Comparison of ENCODE assay signal across 15 cellular contexts in the genomic region with DNA sequence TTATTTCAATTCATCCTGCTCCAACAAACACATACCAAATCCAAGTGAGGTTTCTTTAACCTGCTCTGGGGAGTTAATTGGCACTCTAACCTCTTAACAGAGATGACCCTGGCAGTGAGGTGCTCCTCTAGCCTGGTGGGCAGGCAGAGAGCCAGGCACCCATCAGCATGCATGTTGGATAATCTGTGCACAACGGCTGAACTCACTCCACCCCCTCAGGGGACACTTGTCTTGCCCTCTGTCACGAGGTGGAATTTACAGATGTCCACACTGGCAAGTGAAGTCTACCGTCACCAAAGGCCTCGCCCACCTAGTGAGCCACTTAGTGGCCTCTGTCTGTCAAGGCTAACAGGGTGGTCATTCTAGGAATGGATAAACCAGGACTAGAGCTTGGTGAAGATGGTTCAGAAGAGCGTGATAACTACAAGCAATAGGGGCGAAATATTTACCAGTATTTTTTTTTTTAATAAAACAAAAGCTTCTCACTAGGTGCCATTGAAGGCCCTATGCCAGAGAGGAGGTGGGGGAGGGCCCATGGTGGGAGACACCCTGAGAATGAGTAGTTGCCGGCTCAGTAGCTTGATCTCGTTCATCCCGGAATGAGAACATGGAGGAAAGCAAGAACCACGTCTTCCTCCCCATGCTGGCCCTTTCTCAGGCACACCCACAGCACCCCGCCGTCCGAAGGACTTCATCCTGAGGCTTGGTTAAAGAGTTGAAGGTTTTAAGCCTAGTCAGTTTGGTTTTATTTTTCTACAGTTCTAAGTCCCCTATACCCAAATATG. TPM values are rescaled to one million over a fixed set of nuclear protein-coding genes. Genes with fewer than 3 reads are reported as not detected.
DNase-seq lines count a peak whose midpoint lies in the region; ATAC-seq, FAIRE-seq and TF ChIP-seq lines count a peak whose summit lies in the region.
"Had no signal": no experiment of that assay in that cellular context is flagged by ENCODE, and none has a peak within 500 bp of the region (broad histone marks: within the 10 kb centered on the region; RNA-seq: fewer than 3 reads in every experiment).

No MANE protein-coding gene starts in this region.

- no peaks in the 10 kb centered on the region for H3K27me3 ChIP-seq in ascending aorta
- no peaks in the 10 kb centered on the region for H3K27me3 ChIP-seq in trophoblast cell (ENCODE audit: insufficient read depth, low read length)
- H3K27me3 ChIP-seq: adrenal gland had no signal

- H3K4me3 ChIP-seq in ascending aorta (no peak overlapping the region), trophoblast cell (ENCODE audit: low read depth, low read length) (peak overlapping the region; percentile 33)
- H3K4me3 ChIP-seq: adrenal gland had no signal

- no peaks in the 10 kb centered on the region for H3K9me3 ChIP-seq in ascending aorta
- peaks cover 3% of the 10 kb centered on the region for H3K9me3 ChIP-seq in trophoblast cell (ENCODE audit: insufficient read depth, low read depth, low read length)
- H3K9me3 ChIP-seq: adrenal gland had no signal

- H3K18ac ChIP-seq in trophoblast cell (ENCODE audit: low read length): no peak overlapping the region

- FAIRE-seq in HTR-8/SVneo (lab: Jason Lieb, UNC): peak; percentile 40
- FAIRE-seq: H54 had no signal

- H3K4me1 ChIP-seq in ascending aorta (peaks cover 0 to 9% of the 10 kb centered on the region in 2 donors), trophoblast cell (ENCODE audit: control insufficient read depth in 1 of 2, insufficient read depth in 2 of 2, low read length in 2 of 2) (peaks cover 3% of the 10 kb centered on the region in 2 experiments)

- H4K91ac ChIP-seq in trophoblast cell (ENCODE audit: low read depth, low read length): no peak overlapping the region

- H3K4me3 Mint-ChIP-seq in activated CD4-positive, alpha-beta T cell treated with anti-CD3 and anti-CD28 coated beads, Interleukin-2, amount 10 ng/mL, durations not matched to agents 24 days and 14 days: peak overlapping the region; percentile 92
- H3K4me3 Mint-ChIP-seq: dendritic cell treated with granulocyte-macrophage colony-stimulating factor and Interleukin-4, amounts not matched to agents 40 ng/mL and 50 ng/mL, for 4 days had no signal

- no peak overlapping the region for H3K9ac ChIP-seq in trophoblast cell (ENCODE audit: low read length)
- H3K9ac ChIP-seq: KMS-11 had no signal

- peaks cover 79% of the 10 kb centered on the region for H3K4me1 Mint-ChIP-seq in activated CD4-positive, alpha-beta T cell treated with anti-CD3 and anti-CD28 coated beads, Interleukin-2, amount 10 ng/mL, durations not matched to agents 24 days and 14 days

- ATAC-seq in HG03439 (IDR thresholded peaks at IDR 0.05; ENCODE audit: unreplicated experiment): no peak
- ATAC-seq in GM21390 (IDR thresholded peaks at IDR 0.05; ENCODE audit: unreplicated experiment): no peak
- ATAC-seq: PC-3 had no signal

- peak overlapping the region; percentile 54 to 65 for H3K27ac ChIP-seq in ascending aorta
- no peak overlapping the region for H3K27ac ChIP-seq in trophoblast cell (ENCODE audit: low read depth, low read length)
- H3K27ac ChIP-seq: KMS-11 had no signal

- no peaks in the 10 kb centered on the region for H3K9me3 Mint-ChIP-seq in activated CD4-positive, alpha-beta T cell treated with anti-CD3 and anti-CD28 coated beads, Interleukin-2, amount 10 ng/mL, durations not matched to agents 24 days and 14 days
- H3K9me3 Mint-ChIP-seq: dendritic cell treated with granulocyte-macrophage colony-stimulating factor and Interleukin-4, amounts not matched to agents 40 ng/mL and 50 ng/mL, for 4 days had no signal

- no peak overlapping the region for H2BK5ac ChIP-seq in trophoblast cell (ENCODE audit: low read depth, low read length, poor library complexity)

- peak overlapping the region; percentile 98 for H3K27ac Mint-ChIP-seq in activated CD4-positive, alpha-beta T cell treated with anti-CD3 and anti-CD28 coated beads, Interleukin-2, amount 10 ng/mL, durations not matched to agents 24 days and 14 days
- H3K27ac Mint-ChIP-seq: dendritic cell treated with granulocyte-macrophage colony-stimulating factor and Interleukin-4, amounts not matched to agents 40 ng/mL and 50 ng/mL, for 4 days had no signal

- no peak for DNase-seq in activated CD4-positive, alpha-beta T cell treated with anti-CD3 and anti-CD28 coated beads, Interleukin-2, amount 10 ng/mL, durations not matched to agents 24 days and 14 days
- DNase-seq in activated CD4-positive, alpha-beta T cell treated with anti-CD3 and anti-CD28 coated beads, Interleukin-2, amount 50 U/mL, for 4 hours: no peak
- DNase-seq in HTR-8/SVneo (ENCODE audit: insufficient read length, low spot score): no peak
- DNase-seq in ascending aorta (ENCODE audit: low spot score in 2 of 2): no peak
- DNase-seq in trophoblast cell: no peak
- DNase-seq in NCI-H2171 (lab: John Stamatoyannopoulos, UW): no peak
- DNase-seq: NCI-H1417, NCI-H446, PC-3 had no signal

- H3K79me1 ChIP-seq in trophoblast cell (ENCODE audit: low read length): no peaks in the 10 kb centered on the region

- no peaks in the 10 kb centered on the region for H3K27me3 Mint-ChIP-seq in activated CD4-positive, alpha-beta T cell treated with anti-CD3 and anti-CD28 coated beads, Interleukin-2, amount 10 ng/mL, durations not matched to agents 24 days and 14 days
- H3K27me3 Mint-ChIP-seq: dendritic cell treated with granulocyte-macrophage colony-stimulating factor and Interleukin-4, amounts not matched to agents 40 ng/mL and 50 ng/mL, for 4 days had no signal

- no CpG with 5 or more reads among the region's 13 CpGs for WGBS in trophoblast cell (ENCODE audit: extremely low coverage, insufficient coverage, insufficient read length)

- TF ChIP-seq CTCF in ascending aorta (IDR thresholded peaks at IDR 0.05): no peak

- no peak overlapping the region for H2BK12ac ChIP-seq in trophoblast cell (ENCODE audit: low read length)

- no peak overlapping the region for H4K12ac ChIP-seq in trophoblast cell (ENCODE audit: low read depth, low read length)

- peaks cover 62% of the 10 kb centered on the region for H3K36me3 Mint-ChIP-seq in activated CD4-positive, alpha-beta T cell treated with anti-CD3 and anti-CD28 coated beads, Interleukin-2, amount 10 ng/mL, durations not matched to agents 24 days and 14 days (ENCODE audit: low read depth)

- H2AFZ ChIP-seq in trophoblast cell (ENCODE audit: insufficient read depth, low read length, poor library complexity): no peak overlapping the region

- no peak overlapping the region for H3K23ac ChIP-seq in trophoblast cell (ENCODE audit: low read length)

- H2AK5ac ChIP-seq in trophoblast cell (ENCODE audit: low read length): no peak overlapping the region

- H2BK120ac ChIP-seq in trophoblast cell (ENCODE audit: insufficient read depth, low read length, poor library complexity): no peak overlapping the region

- no peak overlapping the region for H3K4me2 ChIP-seq in trophoblast cell (ENCODE audit: low read length)
- H3K4me2 ChIP-seq: KMS-11 had no signal

- H3K14ac ChIP-seq in trophoblast cell (ENCODE audit: low read length): no peak overlapping the region

- intact Hi-C loops in activated CD4-positive, alpha-beta T cell treated with anti-CD3 and anti-CD28 coated beads, Interleukin-2, amount 10 ng/mL, durations not matched to agents 24 days and 14 days (cut with micrococcal nuclease): loop anchor here (5.0 kb wide), 1 partner anchor 121 kb away; a partner anchor contains a TSS
- intact Hi-C loops in ascending aorta (cut with DNase I): no loop called here

- H3K36me3 ChIP-seq in ascending aorta (peaks cover 71 to 83% of the 10 kb centered on the region in 2 donors), trophoblast cell (ENCODE audit: control insufficient read depth in 1 of 2, insufficient read depth in 2 of 2, low read length in 2 of 2) (peaks cover 67 to 69% of the 10 kb centered on the region in 2 experiments)

- H4K8ac ChIP-seq in trophoblast cell (ENCODE audit: low read depth, low read length): no peak overlapping the region

- no peak overlapping the region for H3K4ac ChIP-seq in trophoblast cell (ENCODE audit: low read depth, low read length)

- no peaks in the 10 kb centered on the region for H3K79me2 ChIP-seq in trophoblast cell (ENCODE audit: control insufficient read depth, insufficient read depth, low read length, poor library complexity)

RNA-seq across cellular contexts. Expression of a gene that starts 25.2 kb away (rescaled TPM):
- 17.2 and 17.3 TPM in 2 replicates for total RNA-seq in activated CD4-positive, alpha-beta T cell treated with anti-CD3 and anti-CD28 coated beads, Interleukin-2, amount 10 ng/mL, durations not matched to agents 24 days and 14 days
- 0.32 TPM for total RNA-seq in ascending aorta
- 0.10 and 0.11 TPM in 2 replicates for polyA plus RNA-seq in trophoblast cell (2013)

RNA-seq across cellular contexts. Expression of a gene that starts 56.0 kb away (rescaled TPM):
- total RNA-seq in activated CD4-positive, alpha-beta T cell treated with anti-CD3 and anti-CD28 coated beads, Interleukin-2, amount 10 ng/mL, durations not matched to agents 24 days and 14 days: 34.1 and 34.7 TPM in 2 replicates
- total RNA-seq in ascending aorta: 48.6 TPM
- polyA plus RNA-seq in trophoblast cell (2013): 19.4 and 21.6 TPM in 2 replicates

Comparison
In these comparisons a context has a peak if more than half of its experiments do, and no peak if none do; other contexts are left out.
1. RNA of a gene that starts 25.2 kb away (total RNA-seq): 17.2 to 17.3 TPM in activated CD4-positive, alpha-beta T cell treated with anti-CD3 and anti-CD28 coated beads, Interleukin-2, amount 10 ng/mL, durations not matched to agents 24 days and 14 days; 0.32 TPM in ascending aorta (single experiment); every median in the first group is over 10 times any median in the second.